Comparison of ENCODE assay signal across 1 cellular context in the genomic region with DNA sequence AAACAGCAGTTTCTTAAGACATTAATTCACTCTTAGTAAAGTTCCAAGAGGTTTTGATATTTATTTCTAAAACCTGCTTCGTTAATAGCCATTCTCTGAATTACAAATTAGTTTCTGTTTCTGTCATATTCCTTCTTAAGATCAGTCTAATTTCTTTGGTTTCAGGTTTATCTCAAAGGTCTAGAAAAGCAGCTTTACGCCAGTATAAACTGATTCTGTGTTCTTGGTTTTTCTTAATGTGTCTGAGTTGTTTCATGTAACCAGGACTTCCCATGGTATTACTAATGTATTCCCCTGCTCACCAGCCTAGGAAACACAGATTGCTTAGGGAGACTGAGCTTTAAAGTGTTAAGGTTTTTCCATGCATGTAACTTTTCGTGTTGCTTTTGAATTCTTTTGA.
A peak's percentile ranks its signal among the peaks of the same experiment; 100 is the strongest.
TF ChIP-seq lines count a peak whose summit lies in the region.

No MANE protein-coding gene starts in this region.

TF ChIP-seq in GM12878, 131 proteins besides CTCF, POLR2A, EP300 and RAD21 (continued from another document):
- TF ChIP-seq, protein P1, sequence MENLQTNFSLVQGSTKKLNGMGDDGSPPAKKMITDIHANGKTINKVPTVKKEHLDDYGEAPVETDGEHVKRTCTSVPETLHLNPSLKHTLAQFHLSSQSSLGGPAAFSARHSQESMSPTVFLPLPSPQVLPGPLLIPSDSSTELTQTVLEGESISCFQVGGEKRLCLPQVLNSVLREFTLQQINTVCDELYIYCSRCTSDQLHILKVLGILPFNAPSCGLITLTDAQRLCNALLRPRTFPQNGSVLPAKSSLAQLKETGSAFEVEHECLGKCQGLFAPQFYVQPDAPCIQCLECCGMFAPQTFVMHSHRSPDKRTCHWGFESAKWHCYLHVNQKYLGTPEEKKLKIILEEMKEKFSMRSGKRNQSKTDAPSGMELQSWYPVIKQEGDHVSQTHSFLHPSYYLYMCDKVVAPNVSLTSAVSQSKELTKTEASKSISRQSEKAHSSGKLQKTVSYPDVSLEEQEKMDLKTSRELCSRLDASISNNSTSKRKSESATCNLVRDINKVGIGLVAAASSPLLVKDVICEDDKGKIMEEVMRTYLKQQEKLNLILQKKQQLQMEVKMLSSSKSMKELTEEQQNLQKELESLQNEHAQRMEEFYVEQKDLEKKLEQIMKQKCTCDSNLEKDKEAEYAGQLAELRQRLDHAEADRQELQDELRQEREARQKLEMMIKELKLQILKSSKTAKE (IDR thresholded peaks at IDR 0.05; ENCODE audit: low read depth, poor library complexity, severe bottlenecking) = peak; percentile 23
- TF ChIP-seq BMI1 (IDR thresholded peaks at IDR 0.05; ENCODE audit: borderline replicate concordance) (no peak), REST (IDR thresholded peaks at IDR 0.05; ENCODE audit: low read depth, low read length) (no peak), IRF4 (IDR thresholded peaks at IDR 0.05; ENCODE audit: low read depth, low read length) (no peak), NR2F1 (conservative IDR thresholded peaks at IDR 0.05) (no peak), NR2C2 (IDR thresholded peaks at IDR 0.05; ENCODE audit: borderline replicate concordance, control insufficient read depth, insufficient read length, low read depth) (no peak)
